15 cellular contexts compared by ENCODE assay signal in the genomic region with DNA sequence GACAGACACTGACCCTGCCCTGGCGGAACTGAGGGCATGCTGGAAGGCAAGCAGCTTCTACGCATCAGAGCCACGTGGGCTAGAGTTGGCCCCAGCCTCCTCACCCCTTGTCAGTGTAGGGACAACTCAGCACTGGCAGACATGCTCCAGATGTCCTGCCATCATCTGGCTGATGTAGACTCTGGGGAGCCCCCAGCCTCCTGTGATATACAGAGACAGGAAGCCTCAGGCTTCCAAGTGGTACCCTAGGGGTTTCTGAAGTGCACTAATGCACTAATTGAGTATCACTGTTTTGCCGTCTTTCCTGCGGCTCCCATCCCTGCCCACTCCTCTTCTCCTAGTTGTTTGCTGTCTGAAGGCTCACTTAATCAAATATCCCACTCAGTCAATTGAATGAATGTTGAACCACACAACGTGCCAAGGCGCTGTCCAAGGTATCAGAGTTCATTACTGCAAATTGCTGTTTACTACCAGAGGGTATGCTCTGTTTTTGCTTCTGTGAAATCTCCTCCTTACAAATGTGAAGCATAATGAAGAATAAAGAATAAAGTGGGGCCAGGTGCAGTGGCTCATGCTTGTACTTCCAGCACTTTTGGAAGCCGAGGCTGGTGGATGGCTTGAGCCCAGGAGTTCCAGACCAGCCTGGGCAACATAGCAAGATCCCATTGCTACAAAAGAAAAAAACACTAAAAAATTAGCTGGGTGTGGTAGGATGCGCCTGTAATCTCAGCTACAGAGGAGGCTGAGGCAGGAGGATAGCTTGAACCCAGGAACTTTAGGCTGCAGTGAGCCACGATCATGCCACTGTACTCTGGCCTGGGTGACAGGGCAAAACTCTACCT.
DNase-seq lines count a peak whose midpoint lies in the region; ATAC-seq, FAIRE-seq and TF ChIP-seq lines count a peak whose summit lies in the region.
"Had no signal": no experiment of that assay in that cellular context is flagged by ENCODE, and none has a peak within 500 bp of the region (broad histone marks: within the 10 kb centered on the region; RNA-seq: fewer than 3 reads in every experiment).

No MANE protein-coding gene starts in this region.

- H3K79me2 ChIP-seq in HepG2 (ENCODE audit: insufficient read depth, low read length) (no peaks in the 10 kb centered on the region), fibroblast of lung (ENCODE audit: control insufficient read depth, insufficient read depth, low read length) (no peaks in the 10 kb centered on the region)

- DNase-seq in HepG2 (ENCODE audit: low spot score) = no peak
- no peak for DNase-seq in right lobe of liver
- DNase-seq in SK-N-DZ (ENCODE audit: low spot score) = peak; percentile 99
- peak; percentile 11 to 25 for DNase-seq in fibroblast of lung (ENCODE audit: low read depth in 2 of 2)
- no peak for DNase-seq in NOMO-1 (lab: John Stamatoyannopoulos, UW; ENCODE audit: unreplicated experiment in 2 of 2)
- DNase-seq: activated CD4-positive, alpha-beta T cell treated with anti-CD3 and anti-CD28 coated beads for 48 hours; cerebellar nuclear complex; left cardiac atrium; MM.1S; natural killer cell; small intestine; upper lobe of left lung had no signal

- no TSS peak for BruUV-seq in HepG2 (replicated peaks; lab: Mats Ljungman, UMichigan)

- POLR2A ChIA-PET in HepG2 (lab: Yijun Ruan, JAX) = no interaction called here

- no peak overlapping the region for H3K9ac ChIP-seq in HepG2 (ENCODE audit: insufficient read depth, low read depth, low read length)
- H3K9ac ChIP-seq in fibroblast of lung (ENCODE audit: insufficient read depth, low read length) = no peak overlapping the region

- TF ChIP-seq POLR2A in HepG2 (IDR thresholded peaks at IDR 0.05; ENCODE audit: insufficient read depth in 1 of 2, low read depth in 2 of 2, low read length in 2 of 2) (no peak), right lobe of liver (IDR thresholded peaks at IDR 0.05) (no peak)

- H3K27me3 ChIP-seq in HepG2 (ENCODE audit: control insufficient read depth in 1 of 2, insufficient read depth in 2 of 2, low read length in 2 of 2) = peaks cover 1 to 6% of the 10 kb centered on the region in 2 experiments; a peak in 1 of 5 replicates
- no peaks in the 10 kb centered on the region for H3K27me3 ChIP-seq in right lobe of liver
- no peaks in the 10 kb centered on the region for H3K27me3 ChIP-seq in fibroblast of lung (ENCODE audit: control insufficient read depth, insufficient read depth, low read length)
- H3K27me3 ChIP-seq: upper lobe of left lung had no signal

- intact Hi-C loops in HepG2 (cut with micrococcal nuclease; ENCODE audit: unreplicated experiment) = no loop called here
- intact Hi-C loops in right lobe of liver (cut with DNase I) = no loop called here

- no peak overlapping the region for H3K27ac ChIP-seq in HepG2 (ENCODE audit: extremely low read length, insufficient read depth, low read length)
- no peak overlapping the region for H3K27ac ChIP-seq in right lobe of liver
- H3K27ac ChIP-seq in fibroblast of lung (ENCODE audit: insufficient read depth, low read length) = no peak overlapping the region
- H3K27ac ChIP-seq: upper lobe of left lung had no signal

- H3K4me3 ChIP-seq in HepG2 (replicated peaks in 1 of 3; ENCODE audit: insufficient read depth in 1 of 3, low read depth in 2 of 3, low read length in 3 of 3) (no peak overlapping the region), right lobe of liver (no peak overlapping the region), fibroblast of lung (replicated peaks in 1 of 4; ENCODE audit: control extremely low read depth in 1 of 4, insufficient read depth in 1 of 4, low read depth in 3 of 4, low read length in 4 of 4) (no peak overlapping the region)
- H3K4me3 ChIP-seq: upper lobe of left lung had no signal

- TF ChIP-seq RAD21 in HepG2 (CRISPR knock-in tag; IDR thresholded peaks at IDR 0.05) = no peak

- H3K36me3 ChIP-seq in HepG2 (replicated peaks in 1 of 2; ENCODE audit: control insufficient read depth in 1 of 2, insufficient read depth in 2 of 2, low read length in 2 of 2) = no peaks in the 10 kb centered on the region
- H3K36me3 ChIP-seq in right lobe of liver = no peaks in the 10 kb centered on the region
- no peaks in the 10 kb centered on the region for H3K36me3 ChIP-seq in fibroblast of lung (ENCODE audit: control insufficient read depth, insufficient read depth, low read length)
- H3K36me3 ChIP-seq: upper lobe of left lung had no signal

- H3K9me3 ChIP-seq in HepG2 (ENCODE audit: low read length) (no peaks in the 10 kb centered on the region), right lobe of liver (no peaks in the 10 kb centered on the region), fibroblast of lung (ENCODE audit: control insufficient read depth, insufficient read depth, low read depth, low read length) (no peaks in the 10 kb centered on the region)
- H3K9me3 ChIP-seq: upper lobe of left lung had no signal

- H3K4me1 ChIP-seq in HepG2 (ENCODE audit: insufficient read depth, low read length) (no peaks in the 10 kb centered on the region), right lobe of liver (no peaks in the 10 kb centered on the region), fibroblast of lung (ENCODE audit: control insufficient read depth, extremely low read depth, insufficient read depth, low read length) (no peaks in the 10 kb centered on the region)
- H3K4me1 ChIP-seq: upper lobe of left lung had no signal

- FAIRE-seq in HepG2 (lab: Jason Lieb, UNC) = no peak
- FAIRE-seq: small intestine had no signal

- H2AFZ ChIP-seq in HepG2 (ENCODE audit: low read length) (no peak overlapping the region), fibroblast of lung (ENCODE audit: low read length) (no peak overlapping the region)

- CTCF ChIA-PET in HepG2 (lab: Yijun Ruan, JAX; ENCODE audit: low intra/inter-chr PET ratio, low total read pairs) = no interaction called here

- TF ChIP-seq EP300 in HepG2 (IDR thresholded peaks at IDR 0.05; ENCODE audit: low read depth in 2 of 2, low read length in 2 of 2) (no peak), HepG2 (CRISPR knock-in tag; IDR thresholded peaks at IDR 0.05; ENCODE audit: borderline replicate concordance) (no peak)

- ATAC-seq in HepG2 (no peak), right lobe of liver (no peak), GM19351 (IDR thresholded peaks at IDR 0.05; ENCODE audit: unreplicated experiment) (no peak), GM21786 (IDR thresholded peaks at IDR 0.05; ENCODE audit: unreplicated experiment) (no peak), GM21737 (IDR thresholded peaks at IDR 0.05; ENCODE audit: unreplicated experiment) (no peak)
- ATAC-seq: left cardiac atrium, natural killer cell had no signal

- WGBS in HepG2 (ENCODE audit: low lambda C conversion rate) = 29% methylated on average over 10 of the region's 10 CpGs
- 58% methylated on average over 7 of the region's 10 CpGs for WGBS in right lobe of liver (ENCODE audit: insufficient coverage, low coverage, low lambda C conversion rate, missing lambda C conversion rate)

- TF ChIP-seq CTCF in HepG2 (CRISPR knock-in tag; IDR thresholded peaks at IDR 0.05) = no peak
- no peak for TF ChIP-seq CTCF in right lobe of liver (IDR thresholded peaks at IDR 0.05)
- TF ChIP-seq CTCF in fibroblast of lung (conservative IDR thresholded peaks at IDR 0.05 in 1 of 2, IDR thresholded peaks at IDR 0.05 in 1 of 2; ENCODE audit: low read depth in 1 of 2, low read length in 2 of 2) = no peak

- no peak overlapping the region for H3K4me2 ChIP-seq in HepG2 (ENCODE audit: low read depth, low read length)
- no peak overlapping the region for H3K4me2 ChIP-seq in fibroblast of lung (ENCODE audit: extremely low read depth, insufficient read depth, low read length)

- H4K20me1 ChIP-seq in HepG2 (ENCODE audit: insufficient read depth, low read length) = no peaks in the 10 kb centered on the region
- H4K20me1 ChIP-seq in fibroblast of lung (ENCODE audit: control insufficient read depth, extremely low read depth, insufficient read depth, low read length) = no peaks in the 10 kb centered on the region

- in situ Hi-C loops in HepG2 (cut with HindIII; ENCODE audit: extremely low pct_ligation_motif_present, low pct_unique_long_range_greater_than_20kb) = no loop called here

TF ChIP-seq in HepG2, 621 proteins besides CTCF, POLR2A, EP300 and RAD21:
- no peak for TF ChIP-seq TOPORS (CRISPR knock-in tag; IDR thresholded peaks at IDR 0.05)
- TF ChIP-seq MIER2 (CRISPR knock-in tag; IDR thresholded peaks at IDR 0.05) = peak; percentile 88; the same call in 1 of the 2 replicates
- peak; percentile 45 to 91 for TF ChIP-seq REST (IDR thresholded peaks at IDR 0.05; ENCODE audit: borderline replicate concordance in 1 of 2, low read depth in 1 of 2, low read length in 2 of 2)
- no peak for TF ChIP-seq ZNF879 (CRISPR knock-in tag; IDR thresholded peaks at IDR 0.05)
- peak; percentile 43; the same call in 1 of the 2 replicates for TF ChIP-seq ZNF121 (CRISPR knock-in tag; IDR thresholded peaks at IDR 0.05)
TF ChIP-seq in HepG2: peak in this region for 3.

Comparison
In these comparisons a context has a peak if more than half of its experiments do, and no peak if none do; other contexts are left out.
1. DNase-seq: peak in SK-N-DZ (single experiment) and fibroblast of lung (2 of 2); none in HepG2 (single experiment), right lobe of liver (0 of 3) and NOMO-1 (0 of 2).